Comparison of ENCODE assay signal across 15 cellular contexts in the genomic region with DNA sequence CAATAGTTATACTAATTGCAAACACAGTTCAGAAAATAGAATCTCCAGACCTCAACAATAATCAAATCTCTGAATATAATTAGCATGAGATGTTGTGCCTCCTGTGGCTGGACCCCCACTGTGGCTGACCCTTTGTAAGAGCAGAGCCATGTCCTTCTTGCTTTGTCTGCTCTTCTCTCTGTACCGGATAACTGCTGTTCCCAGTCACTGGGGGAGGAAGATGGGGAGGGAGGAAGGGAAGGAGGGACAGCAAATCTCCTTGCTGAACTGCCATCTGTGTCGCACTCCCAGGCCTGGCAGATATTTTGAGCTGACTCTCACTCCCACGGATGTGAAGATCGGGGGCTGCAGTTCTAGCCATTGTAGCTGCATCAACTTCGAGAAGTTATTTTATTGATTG.
DNase-seq lines count a peak whose midpoint lies in the region; ATAC-seq, FAIRE-seq and TF ChIP-seq lines count a peak whose summit lies in the region.
"Had no signal": no experiment of that assay in that cellular context is flagged by ENCODE, and none has a peak within 500 bp of the region (broad histone marks: within the 10 kb centered on the region; RNA-seq: fewer than 3 reads in every experiment).

No MANE protein-coding gene starts in this region.

- no peak for TF ChIP-seq POLR2A in H1 (IDR thresholded peaks at IDR 0.05; ENCODE audit: control extremely low read depth in 1 of 2, low read depth in 2 of 2, low read length in 2 of 2)
- no peak for TF ChIP-seq POLR2A in suprapubic skin (IDR thresholded peaks at IDR 0.05)

- no peaks in the 10 kb centered on the region for H3K36me3 Mint-ChIP-seq in GM23338 (ENCODE audit: low read depth)
- H3K36me3 Mint-ChIP-seq in type B pancreatic cell: no peaks in the 10 kb centered on the region
- H3K36me3 Mint-ChIP-seq: CD4-positive, alpha-beta memory T cell had no signal

- H3K4me1 ChIP-seq in GM23338 (ENCODE audit: insufficient read depth) (peaks cover 3% of the 10 kb centered on the region), H1 (replicated peaks in 1 of 4; ENCODE audit: control insufficient read depth in 3 of 4, insufficient read depth in 4 of 4, low read length in 3 of 4) (peaks cover 0 to 15% (median 3%) of the 10 kb centered on the region in 4 experiments; a peak in 6 of 7 replicates), neuronal stem cell (ENCODE audit: control insufficient read depth in 2 of 2, insufficient read depth in 1 of 2, low read depth in 1 of 2, low read length in 2 of 2) (peaks cover 0 to 8% of the 10 kb centered on the region in 2 donors), suprapubic skin (no peaks in the 10 kb centered on the region)

- no peak overlapping the region for H3K14ac ChIP-seq in H1 (ENCODE audit: insufficient read length)
- no peak overlapping the region for H3K14ac ChIP-seq in neuronal stem cell (ENCODE audit: low read length)

- H2AK5ac ChIP-seq in H1 (ENCODE audit: low read depth, low read length) (no peak overlapping the region), neuronal stem cell (ENCODE audit: low read depth, low read length) (no peak overlapping the region)

- no peak overlapping the region for H3K4me3 Mint-ChIP-seq in GM23338
- no peak overlapping the region for H3K4me3 Mint-ChIP-seq in type B pancreatic cell
- H3K4me3 Mint-ChIP-seq: B cell; CD4-positive, alpha-beta memory T cell; HFFc6 had no signal

- TF ChIP-seq RAD21 in H1 (IDR thresholded peaks at IDR 0.05 in 1 of 2, conservative IDR thresholded peaks at IDR 0.05 in 1 of 2; ENCODE audit: low read depth in 2 of 2, low read length in 2 of 2): no peak

- H3K9ac ChIP-seq in H1 (replicated peaks in 1 of 4; ENCODE audit: extremely low read depth in 1 of 4, low read depth in 3 of 4, low read length in 3 of 4) (no peak overlapping the region), neuronal stem cell (ENCODE audit: low read depth, low read length, poor library complexity) (no peak overlapping the region)

- H3K9me2 ChIP-seq in GM23338 (ENCODE audit: insufficient read depth): 0 out of 2 replicates have a peak, but pooled peaks cover 3% of the 10 kb centered on the region

- H3K4me1 Mint-ChIP-seq in GM23338 (peaks cover 27% of the 10 kb centered on the region), type B pancreatic cell (ENCODE audit: unreplicated experiment) (peaks cover 5% of the 10 kb centered on the region)
- H3K4me1 Mint-ChIP-seq: B cell; CD4-positive, alpha-beta memory T cell had no signal

- H2BK20ac ChIP-seq in H1 (ENCODE audit: low read length): no peak overlapping the region

- H3K79me1 ChIP-seq in H1 (ENCODE audit: low read depth, low read length): no peaks in the 10 kb centered on the region
- H3K79me1 ChIP-seq in neuronal stem cell (ENCODE audit: low read depth, low read length): no peaks in the 10 kb centered on the region

- peaks cover 3% of the 10 kb centered on the region for H3K27me3 Mint-ChIP-seq in GM23338 (ENCODE audit: insufficient read depth, low read depth, poor library complexity)
- H3K27me3 Mint-ChIP-seq in type B pancreatic cell: peaks cover 18% of the 10 kb centered on the region

- no peak overlapping the region for H4K5ac ChIP-seq in H1 (ENCODE audit: insufficient read length, low read depth, low read length)

- H3K9me3 Mint-ChIP-seq in GM23338: no peaks in the 10 kb centered on the region
- no peaks in the 10 kb centered on the region for H3K9me3 Mint-ChIP-seq in type B pancreatic cell
- H3K9me3 Mint-ChIP-seq: CD4-positive, alpha-beta memory T cell had no signal

- no peak overlapping the region for H3K56ac ChIP-seq in H1 (replicated peaks; ENCODE audit: insufficient read length, low read depth, low read length)

- H2BK120ac ChIP-seq in H1 (replicated peaks; ENCODE audit: low read depth, low read length) (no peak overlapping the region), neuronal stem cell (ENCODE audit: low read depth, low read length) (no peak overlapping the region)

- no peaks in the 10 kb centered on the region for H3K27me3 ChIP-seq in GM23338 (ENCODE audit: insufficient read depth)
- no peaks in the 10 kb centered on the region for H3K27me3 ChIP-seq in H1 (replicated peaks in 1 of 4; ENCODE audit: control insufficient read depth in 3 of 4, extremely low read depth in 1 of 4, insufficient read depth in 3 of 4, low read length in 3 of 4)
- H3K27me3 ChIP-seq in neuronal stem cell (ENCODE audit: control insufficient read depth in 3 of 3, insufficient read depth in 3 of 3, low read depth in 1 of 3, low read length in 3 of 3): no peaks in the 10 kb centered on the region
- H3K27me3 ChIP-seq in suprapubic skin: peaks cover 3% of the 10 kb centered on the region

- H3K4me2 ChIP-seq in GM23338 (no peak overlapping the region), H1 (ENCODE audit: insufficient read depth in 1 of 2, low read depth in 2 of 2, low read length in 2 of 2) (no peak overlapping the region; a peak in 1 of 4 replicates), neuronal stem cell (ENCODE audit: insufficient read depth, low read length, poor library complexity, severe bottlenecking) (no peak overlapping the region)

- no peaks in the 10 kb centered on the region for H3F3A ChIP-seq in GM23338 (replicated peaks; ENCODE audit: low read depth)

- H3K18ac ChIP-seq in H1 (ENCODE audit: extremely low read depth, low read length) (no peak overlapping the region), neuronal stem cell (ENCODE audit: low read length) (no peak overlapping the region)

- H3K4ac ChIP-seq in H1 (replicated peaks; ENCODE audit: insufficient read length, low read depth, low read length) (no peak overlapping the region), neuronal stem cell (ENCODE audit: low read length) (no peak overlapping the region)

- H3K23ac ChIP-seq in H1 (ENCODE audit: insufficient read length): no peak overlapping the region
- H3K23ac ChIP-seq in neuronal stem cell (ENCODE audit: low read depth, low read length, poor library complexity): no peak overlapping the region

- no peak for FAIRE-seq in H1 (lab: Jason Lieb, UNC)
- FAIRE-seq: A204.1, GM12891 had no signal

- H3K23me2 ChIP-seq in H1 (ENCODE audit: low read depth, low read length): no peaks in the 10 kb centered on the region

- H3K36me3 ChIP-seq in GM23338 (ENCODE audit: insufficient read depth) (no peaks in the 10 kb centered on the region), H1 (ENCODE audit: control insufficient read depth in 2 of 4, insufficient read depth in 4 of 4, low read length in 3 of 4) (no peaks in the 10 kb centered on the region), neuronal stem cell (replicated peaks in 1 of 2; ENCODE audit: control insufficient read depth in 2 of 2, insufficient read depth in 2 of 2, low read length in 2 of 2) (no peaks in the 10 kb centered on the region), suprapubic skin (no peaks in the 10 kb centered on the region)

- no peak overlapping the region for H2BK12ac ChIP-seq in H1 (ENCODE audit: low read depth, low read length)
- H2BK12ac ChIP-seq in neuronal stem cell (ENCODE audit: low read length): no peak overlapping the region

- H4K20me1 ChIP-seq in GM23338 (replicated peaks; ENCODE audit: insufficient read depth) (no peaks in the 10 kb centered on the region), H1 (replicated peaks in 1 of 2; ENCODE audit: control insufficient read depth in 1 of 2, insufficient read depth in 2 of 2, low read length in 2 of 2) (no peaks in the 10 kb centered on the region)

- 70% methylated on average over 5 of the region's 5 CpGs; no CpG with 5 or more reads in 1 of the 2 experiments for WGBS in H1 (ENCODE audit: extremely low coverage in 1 of 2, insufficient coverage in 1 of 2, insufficient read length in 1 of 2, insufficient replicate concordance in 2 of 2, low coverage in 1 of 2, low lambda C conversion rate in 2 of 2, missing lambda C conversion rate in 1 of 2), 2 experiments
- WGBS in neuronal stem cell (ENCODE audit: extremely low coverage in 2 of 2, insufficient read length in 2 of 2, insufficient replicate concordance in 1 of 2), 2 donors: no CpG with 5 or more reads among the region's 5 CpGs
- WGBS in suprapubic skin: 51% methylated on average over 5 of the region's 5 CpGs

- H3K27ac Mint-ChIP-seq in GM23338 (0 out of 2 replicates have a peak overlapping the region, but pooled peaks have one; percentile 19), type B pancreatic cell (no peak overlapping the region)
- H3K27ac Mint-ChIP-seq: B cell; CD4-positive, alpha-beta memory T cell; HFFc6 had no signal

- H3K79me2 ChIP-seq in GM23338 (replicated peaks; ENCODE audit: insufficient read depth) (no peaks in the 10 kb centered on the region), H1 (ENCODE audit: control insufficient read depth in 1 of 2, insufficient read depth in 2 of 2, low read length in 2 of 2) (no peaks in the 10 kb centered on the region)

- CTCF ChIA-PET in H1 (lab: Charles Lee; ENCODE audit: partially characterized antibody): interaction anchor here (1.9 kb wide), 1 partner anchor 13 kb away, joined by 7 read pairs; no protein-coding TSS in a partner anchor

- no peak overlapping the region for H3K4me3 ChIP-seq in GM23338
- no peak overlapping the region for H3K4me3 ChIP-seq in H1 (ENCODE audit: extremely low read depth in 1 of 4, insufficient read depth in 2 of 4, low read depth in 3 of 4, low read length in 4 of 4)
- no peak overlapping the region for H3K4me3 ChIP-seq in neuronal stem cell (ENCODE audit: low read length in 2 of 2)
- H3K4me3 ChIP-seq in suprapubic skin: no peak overlapping the region

- H4K8ac ChIP-seq in H1 (ENCODE audit: extremely low read depth, insufficient read depth, low read length) (no peak overlapping the region), neuronal stem cell (ENCODE audit: low read depth, low read length) (no peak overlapping the region)

- H3K9me3 ChIP-seq in H1 (ENCODE audit: insufficient read depth in 2 of 2, low read depth in 1 of 2, low read length in 1 of 2): no peaks in the 10 kb centered on the region
- H3K9me3 ChIP-seq in neuronal stem cell (replicated peaks in 1 of 2; ENCODE audit: control insufficient read depth in 2 of 2, insufficient read depth in 1 of 2, low read depth in 1 of 2, low read length in 2 of 2): peaks cover 0 to 2% of the 10 kb centered on the region in 2 donors
- H3K9me3 ChIP-seq in suprapubic skin: no peaks in the 10 kb centered on the region

- TF ChIP-seq CTCF in GM23338 (conservative IDR thresholded peaks at IDR 0.05; ENCODE audit: low read depth in 2 of 2) (no peak), H1 (IDR thresholded peaks at IDR 0.05; ENCODE audit: control extremely low read depth in 1 of 3, insufficient read depth in 1 of 3, low read depth in 1 of 3, low read length in 3 of 3) (no peak), suprapubic skin (IDR thresholded peaks at IDR 0.05) (no peak), type B pancreatic cell (conservative IDR thresholded peaks at IDR 0.05) (no peak)

- H2BK5ac ChIP-seq in H1 (ENCODE audit: low read depth, low read length): no peak overlapping the region
- H2BK5ac ChIP-seq in neuronal stem cell (ENCODE audit: low read length): no peak overlapping the region

- no peak overlapping the region for H4K91ac ChIP-seq in H1 (replicated peaks; ENCODE audit: insufficient read length, low read length)
- H4K91ac ChIP-seq in neuronal stem cell (ENCODE audit: low read depth, low read length, poor library complexity): no peak overlapping the region

- ATAC-seq in GM23338: peak; percentile 61

- DNase-seq in GM23338 (ENCODE audit: low spot score): no peak
- peak; percentile 72 for DNase-seq in NCI-H69 (lab: John Stamatoyannopoulos, UW)
- DNase-seq in H1 (ENCODE audit: low read depth in 1 of 2, low spot score in 2 of 2): no peak
- no peak for DNase-seq in neuronal stem cell (ENCODE audit: low spot score)
- DNase-seq in suprapubic skin (ENCODE audit: low spot score in 2 of 2): no peak
- no peak for DNase-seq in activated CD8-positive, alpha-beta memory T cell treated with anti-CD3 and anti-CD28 coated beads, Interleukin-2, amount 50 U/mL, for 48 hours
- DNase-seq in type B pancreatic cell (ENCODE audit: extremely low spot score, unreplicated experiment): no peak
- DNase-seq: C1 segment of cervical spinal cord; CD4-positive, alpha-beta memory T cell; DMS79; HCEC 1CT; HFFc6 had no signal

- peak overlapping the region; percentile 47; the same call in 1 of the 2 replicates for H2AFZ ChIP-seq in GM23338
- H2AFZ ChIP-seq in H1 (ENCODE audit: low read length): 0 out of 2 replicates have a peak overlapping the region, but pooled peaks have one; percentile 6
- peak overlapping the region; percentile 9 for H2AFZ ChIP-seq in neuronal stem cell (ENCODE audit: low read length)

- H2BK15ac ChIP-seq in H1 (ENCODE audit: low read length) (no peak overlapping the region), neuronal stem cell (ENCODE audit: low read length) (no peak overlapping the region)

- no peak overlapping the region for H3K27ac ChIP-seq in GM23338 (ENCODE audit: low read depth)
- H3K27ac ChIP-seq in H1 (ENCODE audit: low read depth, low read length): no peak overlapping the region
- no peak overlapping the region for H3K27ac ChIP-seq in neuronal stem cell (replicated peaks; ENCODE audit: low read length)
- no peak overlapping the region for H3K27ac ChIP-seq in suprapubic skin

- POLR2A ChIA-PET in H1 (lab: Charles Lee; ENCODE audit: partially characterized antibody): no interaction called here

- TF ChIP-seq EP300 in H1 (IDR thresholded peaks at IDR 0.05; ENCODE audit: borderline replicate concordance in 1 of 2, low read depth in 2 of 2, low read length in 2 of 2) (no peak), suprapubic skin (IDR thresholded peaks at IDR 0.05) (no peak)
